Comparison of ENCODE assay signal across 8 cellular contexts in the genomic region with DNA sequence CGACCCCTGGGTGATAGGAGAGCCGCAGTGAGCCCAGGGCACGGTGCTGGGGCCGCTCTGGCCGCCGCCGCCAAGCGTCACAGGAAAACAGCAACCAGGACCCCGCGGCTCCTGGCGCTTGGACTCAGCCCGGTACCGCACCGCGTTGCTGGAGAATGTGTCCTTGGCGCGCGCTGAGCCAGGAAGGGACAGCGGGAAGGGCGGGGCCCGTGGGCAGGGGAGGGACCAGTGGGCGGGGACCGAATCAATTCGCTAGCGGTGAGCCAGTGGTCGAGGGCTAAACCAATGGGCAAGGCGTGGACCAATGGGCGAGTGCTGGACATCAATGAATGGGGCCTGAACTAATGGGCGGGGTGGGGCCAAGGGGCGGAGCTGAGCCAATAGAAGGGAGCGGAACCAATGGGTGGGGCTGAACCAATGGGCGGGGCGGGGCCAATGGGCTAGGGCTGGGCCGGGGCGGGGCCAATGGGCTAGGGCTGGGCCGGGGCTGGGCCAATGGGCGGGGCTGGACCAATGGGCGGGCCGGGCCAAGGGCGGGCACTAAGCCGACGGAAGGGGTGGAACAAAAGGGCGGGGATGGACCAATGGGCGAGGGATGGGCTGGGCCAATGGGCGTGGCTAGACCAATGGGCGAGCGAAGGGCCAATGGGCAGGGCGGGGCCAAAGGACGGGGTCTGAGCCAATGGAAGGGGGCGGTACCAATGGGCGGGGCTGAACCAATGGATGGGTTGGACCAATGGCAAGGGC. TPM values are rescaled to one million over a fixed set of nuclear protein-coding genes. Genes with fewer than 3 reads are reported as not detected.
DNase-seq lines count a peak whose midpoint lies in the region; ATAC-seq and TF ChIP-seq lines count a peak whose summit lies in the region.

No MANE protein-coding gene starts in this region.

- no peak overlapping the region for H3K27ac Mint-ChIP-seq in WTC11

- ATAC-seq in GM18867 (IDR thresholded peaks at IDR 0.05; ENCODE audit: unreplicated experiment): peak; percentile 73
- peak; percentile 74 for ATAC-seq in HG03097 (IDR thresholded peaks at IDR 0.05; ENCODE audit: low FRiP score, unreplicated experiment)
- ATAC-seq in WTC11: peak; percentile 82

- H3K4me3 Mint-ChIP-seq in WTC11: peak overlapping the region; percentile 97

- TF ChIP-seq POLR2A in spleen (IDR thresholded peaks at IDR 0.05): peak in 2 of 3 donors; percentile 71 to 94

- BruUV-seq in A673 (replicated peaks; lab: Mats Ljungman, UMichigan): no TSS peak

- WGBS in spleen, 5 donors: 0 to 1% (median 1%) methylated on average over 33 to 50 of the region's 51 CpGs

- peaks cover 15% of the 10 kb centered on the region for H3K27me3 Mint-ChIP-seq in WTC11 (ENCODE audit: low read depth)

- TF ChIP-seq CTCF in A673 (conservative IDR thresholded peaks at IDR 0.05; ENCODE audit: low read depth, low read length) (no peak), WTC11 (IDR thresholded peaks at IDR 0.05) (no peak), spleen (IDR thresholded peaks at IDR 0.05 in 8 of 11, conservative IDR thresholded peaks at IDR 0.05 in 3 of 11) (no peak)

- H3K36me3 Mint-ChIP-seq in WTC11: no peaks in the 10 kb centered on the region

- H3K4me1 Mint-ChIP-seq in WTC11: peaks cover 17% of the 10 kb centered on the region

- DNase-seq in A673 (ENCODE audit: low spot score) (peak; percentile 99), NCI-H2196 (lab: John Stamatoyannopoulos, UW; ENCODE audit: unreplicated experiment) (peak; percentile 99), WTC11 (ENCODE audit: low spot score) (peak; percentile 100), caudate nucleus (lab: John Stamatoyannopoulos, UW) (peak; percentile 91 to 100 (median 100)), inferior parietal cortex (ENCODE audit: extremely low spot score) (peak; percentile 95), spleen (peak; percentile 97)

- CTCF ChIA-PET in A673 (lab: Charles Lee): interaction anchor here (0.5 to 1.5 kb wide), 4 partner anchors 13 to 404 kb away, joined by 3 to 7 read pairs (median 4); partner anchors contain the start of gene FLYWCH2
- CTCF ChIA-PET in WTC11 (lab: Charles Lee): interaction anchor here (0.6 to 3.5 kb wide), 18 partner anchors 13 to 107 kb away, joined by 3 to 35 read pairs (median 4); partner anchors contain the start of genes FLYWCH2, KREMEN2, PRSS21 and PRSS22

- H3K9me3 Mint-ChIP-seq in WTC11: peaks cover 10% of the 10 kb centered on the region

- no peaks in the 10 kb centered on the region for H3K9me3 ChIP-seq in A673 (ENCODE audit: low read depth, low read length, poor library complexity, severe bottlenecking)
- no peaks in the 10 kb centered on the region for H3K9me3 ChIP-seq in spleen

- H3K4me1 ChIP-seq in A673 (ENCODE audit: insufficient read depth, low read length, poor library complexity, severe bottlenecking): peaks cover 6% of the 10 kb centered on the region
- H3K4me1 ChIP-seq in spleen: peaks cover 12 to 39% (median 24%) of the 10 kb centered on the region in 6 donors

- H3K36me3 ChIP-seq in A673 (ENCODE audit: insufficient read depth, low read length, poor library complexity, severe bottlenecking): no peaks in the 10 kb centered on the region
- peaks cover 0 to 7% (median 0%) of the 10 kb centered on the region in 6 donors for H3K36me3 ChIP-seq in spleen

- H3K4me3 ChIP-seq in A673 (ENCODE audit: low read depth, low read length, poor library complexity, severe bottlenecking): peak overlapping the region; percentile 92
- H3K4me3 ChIP-seq in spleen: peak overlapping the region; percentile 37 to 88 (median 80)

- intact Hi-C loops in A673 (cut with micrococcal nuclease; ENCODE audit: unreplicated experiment): loop anchor here (2.0 kb wide), 1 partner anchor 23 kb away; the partner anchor contains the start of gene FLYWCH2
- intact Hi-C loops in spleen (cut with DNase I; ENCODE audit: low total_unique reads): no loop called here

- POLR2A ChIA-PET in A673 (lab: Charles Lee; ENCODE audit: low non-redundant PET) (interaction anchor here (0.6 kb wide), 1 partner anchor 37 kb away, joined by 3 read pairs; no protein-coding TSS in a partner anchor), WTC11 (lab: Charles Lee) (interaction anchor here (0.6 to 1.4 kb wide), 5 partner anchors 22 to 1721 kb away, joined by 3 to 13 read pairs (median 3); partner anchors contain the start of gene FLYWCH2)

- peak overlapping the region; percentile 84 for H3K27ac ChIP-seq in A673 (ENCODE audit: low read depth, low read length, poor library complexity, severe bottlenecking)
- peak overlapping the region; percentile 92 for H3K27ac ChIP-seq in caudate nucleus (ENCODE audit: low read depth, low read length)
- H3K27ac ChIP-seq in spleen: peak overlapping the region; percentile 83 to 94 (median 90)

- no peaks in the 10 kb centered on the region for H3K27me3 ChIP-seq in A673 (replicated peaks; ENCODE audit: insufficient read depth, low read depth, low read length, poor library complexity)
- H3K27me3 ChIP-seq in spleen (replicated peaks in 1 of 7): no peaks in the 10 kb centered on the region

TF ChIP-seq in WTC11, 78 proteins besides CTCF, POLR2A, EP300 and RAD21:
- TF ChIP-seq E2F5 (CRISPR knock-in tag; IDR thresholded peaks at IDR 0.05) (peak; percentile 88; the same call in 1 of the 2 replicates), GTF2I (CRISPR knock-in tag; conservative IDR thresholded peaks at IDR 0.05) (no peak), FOXP4 (CRISPR knock-in tag; IDR thresholded peaks at IDR 0.05) (peak; percentile 44; the same call in 1 of the 2 replicates), FOXK1 (CRISPR knock-in tag; IDR thresholded peaks at IDR 0.05) (peak; percentile 69), GABPB1 (CRISPR knock-in tag; IDR thresholded peaks at IDR 0.05) (peak; percentile 56; the same call in 1 of the 2 replicates), SP1 (CRISPR knock-in tag; conservative IDR thresholded peaks at IDR 0.05) (peak; percentile 95), ESRRA (CRISPR knock-in tag; IDR thresholded peaks at IDR 0.05; ENCODE audit: borderline replicate concordance) (0 out of 2 replicates have a peak, but pooled peaks have one; percentile 39), NFYB (CRISPR knock-in tag; conservative IDR thresholded peaks at IDR 0.05; ENCODE audit: low read depth) (peak; percentile 89), CREM (CRISPR knock-in tag; IDR thresholded peaks at IDR 0.05) (0 out of 2 replicates have a peak, but pooled peaks have one; percentile 38), ETV6 (CRISPR knock-in tag; IDR thresholded peaks at IDR 0.05) (peak; percentile 72)
- TF ChIP-seq, protein P1, sequence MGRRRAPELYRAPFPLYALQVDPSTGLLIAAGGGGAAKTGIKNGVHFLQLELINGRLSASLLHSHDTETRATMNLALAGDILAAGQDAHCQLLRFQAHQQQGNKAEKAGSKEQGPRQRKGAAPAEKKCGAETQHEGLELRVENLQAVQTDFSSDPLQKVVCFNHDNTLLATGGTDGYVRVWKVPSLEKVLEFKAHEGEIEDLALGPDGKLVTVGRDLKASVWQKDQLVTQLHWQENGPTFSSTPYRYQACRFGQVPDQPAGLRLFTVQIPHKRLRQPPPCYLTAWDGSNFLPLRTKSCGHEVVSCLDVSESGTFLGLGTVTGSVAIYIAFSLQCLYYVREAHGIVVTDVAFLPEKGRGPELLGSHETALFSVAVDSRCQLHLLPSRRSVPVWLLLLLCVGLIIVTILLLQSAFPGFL (CRISPR knock-in tag; IDR thresholded peaks at IDR 0.05; ENCODE audit: borderline replicate concordance): no peak

RNA-seq across cellular contexts. Expression of gene FLYWCH1, which starts 6.3 kb away (rescaled TPM):
- total RNA-seq in A673 (2021) (46.8 and 47.0 TPM in 2 replicates), WTC11 (2021) (27.2 to 34.2 TPM (median 32.6 TPM) in 3 replicates), spleen (10 to 100 TPM; 34.8 to 79.3 (median 57.0) TPM)
- polyA plus RNA-seq in spleen: 10 to 100 TPM; 14.0 to 47.0 (median 43.9) TPM

RNA-seq across cellular contexts. Expression of gene FLYWCH2, which starts 22.4 kb away (rescaled TPM):
- total RNA-seq in A673 (2021): 23.9 and 28.5 TPM in 2 replicates
- total RNA-seq in WTC11 (2021): 19.7 to 25.0 TPM (median 20.7 TPM) in 3 replicates
- 10 to 100 TPM; 27.5 to 98.6 (median 48.4) TPM for total RNA-seq in spleen
- 10 to 100 TPM; 31.6 to 62.6 (median 49.5) TPM for polyA plus RNA-seq in spleen

RNA-seq across cellular contexts. Expression of gene PRSS22, which starts 47.4 kb away (rescaled TPM):
- not detected in 2 replicates for total RNA-seq in A673 (2021)
- total RNA-seq in WTC11 (2021): 2.3 to 3.9 TPM (median 3.0 TPM) in 3 replicates
- total RNA-seq in spleen: under 1 TPM in 1 of 7 donors, not detected in 6; 0.60 TPM
- under 1 TPM in 2 of 3 donors, not detected in 1; 0.19 to 0.33 TPM for polyA plus RNA-seq in spleen

RNA-seq across cellular contexts. Expression of gene KREMEN2, which starts 58.7 kb away (rescaled TPM):
- total RNA-seq in A673 (2021) (0.49 and 1.6 TPM in 2 replicates), WTC11 (2021) (7.5 to 8.6 TPM (median 8.5 TPM) in 3 replicates), spleen (1 to 10 TPM in 1 of 7 donors, under 1 TPM in 1, not detected in 5; 0.40 to 1.0 TPM)
- polyA plus RNA-seq in spleen: 1 to 10 TPM in 1 of 3 donors, under 1 TPM in 2; 0.41 to 1.2 (median 0.42) TPM

Comparison
In these comparisons a context has a peak if more than half of its experiments do, and no peak if none do; other contexts are left out.
1. Peak in every context shown above with its lines: DNase-seq, ATAC-seq, H3K4me3 ChIP-seq and H3K27ac ChIP-seq.